Comparison of ENCODE assay signal across 23 cellular contexts in the genomic region with DNA sequence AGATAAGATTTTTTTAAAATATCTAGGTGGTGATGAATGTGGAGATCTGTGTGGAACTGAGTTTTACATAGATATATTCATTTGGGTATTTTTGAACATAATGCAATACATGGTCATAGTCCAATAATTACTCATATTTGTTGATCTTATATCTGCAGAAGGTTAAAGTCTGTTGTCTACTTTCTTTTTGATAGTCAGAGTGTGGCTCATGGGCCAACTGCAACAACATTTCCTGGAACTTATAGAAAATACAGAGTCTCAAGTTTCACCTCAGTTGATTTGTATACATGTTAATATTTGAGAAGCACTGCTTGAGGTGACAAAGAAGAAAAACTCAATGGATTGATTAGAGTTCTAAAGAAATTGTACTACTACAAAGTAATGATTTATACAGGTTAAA.
"Had no signal": no experiment of that assay in that cellular context is flagged by ENCODE, and none has a peak within 500 bp of the region (broad histone marks: within the 10 kb centered on the region; RNA-seq: fewer than 3 reads in every experiment).

No MANE protein-coding gene starts in this region.

- H3K27ac ChIP-seq: ascending aorta, VCaP had no signal

- H3K4me3 ChIP-seq: ascending aorta had no signal

- H3K9me3 ChIP-seq: ascending aorta had no signal

- H3K4me1 ChIP-seq: ascending aorta had no signal

- DNase-seq: activated B cell treated with CpG ODN at 0.5 μM for 24 hours; activated CD4-positive, alpha-beta memory T cell treated with anti-CD3 and anti-CD28 coated beads for 36 hours; activated CD4-positive, alpha-beta T cell treated with anti-CD3 and anti-CD28 coated beads for 4 hours; activated CD4-positive, alpha-beta T cell treated with anti-CD3 and anti-CD28 coated beads, Interleukin-2, amount 10 ng/mL, durations not matched to agents 24 days and 14 days; activated CD4-positive, alpha-beta T cell treated with anti-CD3 and anti-CD28 coated beads, Interleukin-2, amount 50 U/mL, for 1 hour; activated CD4-positive, alpha-beta T cell treated with anti-CD3 and anti-CD28 coated beads, Interleukin-2, amount 50 U/mL, for 4 hours; activated CD4-positive, CD25-positive, alpha-beta regulatory T cell treated with anti-CD3 and anti-CD28 coated beads, Interleukin-2, amount 50 U/mL, for 72 hours; activated CD8-positive, alpha-beta memory T cell treated with anti-CD3 and anti-CD28 coated beads, Interleukin-2, amount 50 U/mL, for 4 hours; activated CD8-positive, alpha-beta T cell treated with anti-CD3 and anti-CD28 coated beads for 36 hours; activated effector memory CD4-positive, alpha-beta T cell treated with Interleukin-2 at 50 U/mL for 16 hours; activated gamma-delta T cell; activated naive CD4-positive, alpha-beta T cell treated with anti-CD3 and anti-CD28 coated beads, Interleukin-2, amount 10 ng/mL, durations not matched to agents 7 days and 5 days; activated naive CD4-positive, alpha-beta T cell treated with Interleukin-2 at 50 U/mL for 16 hours; activated naive CD8-positive, alpha-beta T cell treated with anti-CD3 and anti-CD28 coated beads, Interleukin-2, amount 10 ng/mL, durations not matched to agents 7 days and 5 days; activated naive CD8-positive, alpha-beta T cell treated with anti-CD3 and anti-CD28 coated beads, Interleukin-2, amount 50 U/mL, for 24 hours; activated T-cell treated with anti-CD3 and anti-CD28 coated beads, Interleukin-2, amount 50 U/mL, for 24 hours; activated T-cell treated with anti-CD3 and anti-CD28 coated beads, Interleukin-2, amount 50 U/mL, for 48 hours; amygdala; anterior cingulate cortex; central memory CD4-positive, alpha-beta T cell; T-helper 9 cell had no signal

- H3K36me3 ChIP-seq: ascending aorta had no signal

- H3K27me3 ChIP-seq: ascending aorta had no signal
